9 cellular contexts compared by ENCODE assay signal in the genomic region with DNA sequence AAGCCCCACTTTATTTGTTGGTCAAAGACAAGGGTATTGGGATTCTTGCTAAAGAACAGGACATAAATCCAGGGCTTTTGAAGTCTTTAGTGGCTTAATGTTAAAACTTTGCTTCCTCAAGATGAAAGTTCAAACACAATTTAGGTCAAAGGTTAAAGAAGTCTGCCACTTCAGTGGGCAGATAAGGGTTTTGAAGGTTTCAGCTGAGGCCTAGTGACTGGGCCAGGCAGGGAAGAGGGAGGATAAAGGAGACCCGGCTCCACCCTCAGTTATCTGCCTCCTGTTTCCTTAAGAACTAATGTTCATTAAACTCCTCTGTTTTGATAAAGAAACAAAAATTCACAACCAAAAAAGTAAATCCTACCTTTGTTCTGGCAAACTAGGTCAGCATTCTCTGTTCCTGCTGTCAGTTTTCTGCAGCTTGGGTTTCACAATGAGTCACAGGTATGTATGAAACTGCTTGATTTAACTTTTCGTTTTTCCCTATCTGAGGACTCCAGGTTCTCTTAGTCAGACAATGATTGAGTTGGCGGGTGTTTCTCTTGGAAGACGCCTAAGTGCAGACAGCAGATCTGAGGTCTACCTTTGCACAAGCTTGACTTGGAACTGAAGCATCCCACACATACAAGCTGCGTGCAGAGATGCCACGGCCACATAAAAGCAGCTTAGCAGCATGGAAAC.
DNase-seq lines count a peak whose midpoint lies in the region; ATAC-seq, FAIRE-seq and TF ChIP-seq lines count a peak whose summit lies in the region.
"Had no signal": no experiment of that assay in that cellular context is flagged by ENCODE, and none has a peak within 500 bp of the region (broad histone marks: within the 10 kb centered on the region; RNA-seq: fewer than 3 reads in every experiment).

No MANE protein-coding gene starts in this region.

- ATAC-seq in GM21447 (IDR thresholded peaks at IDR 0.05; ENCODE audit: unreplicated experiment): peak; percentile 92
- peak; percentile 95 for ATAC-seq in HG03565 (IDR thresholded peaks at IDR 0.05; ENCODE audit: unreplicated experiment)

- no peaks in the 10 kb centered on the region for H4K20me1 ChIP-seq in Karpas-422 (ENCODE audit: insufficient read depth, low read depth, low read length)

- H3K79me2 ChIP-seq in Karpas-422 (ENCODE audit: low read length): no peaks in the 10 kb centered on the region
- H3K79me2 ChIP-seq: parathyroid adenoma had no signal

- H3K36me3 ChIP-seq in Karpas-422 (ENCODE audit: insufficient read depth, low read length): no peaks in the 10 kb centered on the region

- H3K27ac ChIP-seq in caudate nucleus (ENCODE audit: low read depth, low read length): peak overlapping the region; percentile 64
- no peak overlapping the region for H3K27ac ChIP-seq in Karpas-422 (ENCODE audit: low read length)
- H3K27ac ChIP-seq: parathyroid adenoma had no signal

- no peak overlapping the region for H2AFZ ChIP-seq in Karpas-422 (ENCODE audit: low read length)
- H2AFZ ChIP-seq: parathyroid adenoma had no signal

- FAIRE-seq in GM12892 (lab: Jason Lieb, UNC): peak; percentile 77

- TF ChIP-seq POLR2A in GM12892 (IDR thresholded peaks at IDR 0.05; ENCODE audit: low read depth, low read length): no peak

- H3K9me2 ChIP-seq in Karpas-422 (replicated peaks; ENCODE audit: insufficient read depth, low read length): no peaks in the 10 kb centered on the region

- no peaks in the 10 kb centered on the region for H3K9me3 ChIP-seq in Karpas-422 (ENCODE audit: low read length)

- no peak for DNase-seq in GM12892 (ENCODE audit: insufficient read length)
- DNase-seq in caudate nucleus (lab: John Stamatoyannopoulos, UW): peak in 42 of 61 donors; percentile 6 to 95 (median 44)
- DNase-seq in Karpas-422: no peak
- DNase-seq in NCI-H2196 (lab: John Stamatoyannopoulos, UW; ENCODE audit: unreplicated experiment): no peak
- DNase-seq in NAMALWA (ENCODE audit: low spot score): no peak
- no peak for DNase-seq in Kasumi-1 (lab: John Stamatoyannopoulos, UW)

- H3K4me2 ChIP-seq in Karpas-422 (ENCODE audit: low read depth, low read length, poor library complexity, severe bottlenecking): no peak overlapping the region

- H3K4me1 ChIP-seq in Karpas-422 (ENCODE audit: low read length): no peaks in the 10 kb centered on the region
- H3K4me1 ChIP-seq: parathyroid adenoma had no signal

- H3K4me3 ChIP-seq in Karpas-422 (ENCODE audit: low read length): no peak overlapping the region

- no peaks in the 10 kb centered on the region for H3K27me3 ChIP-seq in Karpas-422 (ENCODE audit: low read length)

- no peak overlapping the region for H3K9ac ChIP-seq in Karpas-422 (ENCODE audit: low read length)
- H3K9ac ChIP-seq: parathyroid adenoma had no signal

Comparison
In these comparisons a context has a peak if more than half of its experiments do, and no peak if none do; other contexts are left out.
1. DNase-seq: peak in caudate nucleus (42 of 61); none in GM12892 (single experiment), Karpas-422 (single experiment), NCI-H2196 (single experiment), NAMALWA (single experiment) and Kasumi-1 (0 of 2).